In the genomic region with DNA sequence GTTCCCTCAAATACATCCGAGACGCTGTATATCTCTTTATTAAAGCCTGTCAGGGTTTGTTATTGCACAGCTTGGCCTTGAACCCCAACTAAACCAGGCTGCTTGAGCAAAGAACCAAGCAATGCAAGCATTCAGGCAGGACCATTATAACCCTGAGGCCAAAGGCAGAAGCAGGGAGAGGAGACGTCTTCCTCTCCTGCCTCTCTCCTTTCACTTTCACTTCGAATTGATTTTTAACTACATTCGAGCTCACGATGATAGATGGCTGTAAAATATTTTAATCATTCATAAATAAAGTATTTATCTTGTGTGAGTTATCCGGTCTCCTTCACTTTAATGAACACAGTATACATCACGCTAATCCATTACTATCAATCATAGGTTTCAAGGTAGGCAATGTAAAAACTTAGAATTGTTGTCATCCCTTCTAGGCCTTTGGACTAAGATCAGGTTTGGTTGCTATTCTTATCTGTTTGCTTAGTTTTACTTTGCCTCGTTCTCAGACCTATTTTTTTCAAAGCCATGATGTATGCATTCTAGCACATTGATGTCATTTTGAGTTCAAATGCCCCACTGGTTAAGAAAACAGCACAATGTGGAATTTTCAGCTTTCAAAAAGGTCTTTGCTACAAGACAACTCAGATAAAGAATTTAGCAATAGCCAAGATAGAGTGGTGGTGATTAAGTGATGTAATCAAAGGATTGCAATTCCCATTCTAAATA, we compare ENCODE assay signal across 8 cellular contexts.
A peak's percentile ranks its signal among the peaks of the same experiment; 100 is the strongest.
DNase-seq lines count a peak whose midpoint lies in the region; ATAC-seq and TF ChIP-seq lines count a peak whose summit lies in the region.

No MANE protein-coding gene starts in this region.

- no peaks in the 10 kb centered on the region for H3K9me3 ChIP-seq in OCI-LY7 (ENCODE audit: low read length)
- no peaks in the 10 kb centered on the region for H3K9me3 ChIP-seq in skeletal muscle satellite cell (replicated peaks; ENCODE audit: low read length)

- in situ Hi-C loops in ACHN (cut with HindIII; ENCODE audit: low pct_ligation_motif_present, low pct_unique_long_range_greater_than_20kb, low sequenced_read_pairs) = no loop called here

- ATAC-seq in Right ventricle myocardium inferior = peak; percentile 56

- peak overlapping the region; percentile 56 for H3K4me3 ChIP-seq in OCI-LY7 (ENCODE audit: low read depth, low read length, poor library complexity, severe bottlenecking)
- no peak overlapping the region for H3K4me3 ChIP-seq in skeletal muscle satellite cell (ENCODE audit: low read length)

- peak overlapping the region; percentile 70 for H3K4me2 ChIP-seq in OCI-LY7 (ENCODE audit: low read length)
- H3K4me2 ChIP-seq in skeletal muscle satellite cell (ENCODE audit: low read length) = peak overlapping the region; percentile 60

- intact Hi-C loops in Right ventricle myocardium inferior (cut with DNase I) (no loop called here), cardiac septum (cut with DNase I) (no loop called here), OCI-LY7 (cut with micrococcal nuclease; ENCODE audit: unreplicated experiment) (no loop called here)

- POLR2A ChIA-PET in OCI-LY7 (lab: Charles Lee) = interaction anchor here (0.6 kb wide), 2 partner anchors 16 to 17 kb away, joined by 3 to 4 read pairs; no protein-coding TSS in a partner anchor

- CTCF ChIA-PET in OCI-LY7 (lab: Charles Lee; ENCODE audit: unreplicated experiment) = no interaction called here

- H3K4me1 ChIP-seq in OCI-LY7 (ENCODE audit: insufficient read depth, low read length, poor library complexity, severe bottlenecking) (peaks cover 6% of the 10 kb centered on the region), skeletal muscle satellite cell (ENCODE audit: control insufficient read depth, insufficient read depth, low read length) (peaks cover 34% of the 10 kb centered on the region)

- no peaks in the 10 kb centered on the region for H3K79me2 ChIP-seq in OCI-LY7 (ENCODE audit: insufficient read depth, low read depth, low read length)

- H3K27me3 ChIP-seq in skeletal muscle satellite cell (ENCODE audit: control insufficient read depth, insufficient read depth, low read length) = no peaks in the 10 kb centered on the region

- H2AFZ ChIP-seq in OCI-LY7 (ENCODE audit: low read length) = peak overlapping the region; percentile 88

- DNase-seq in Right ventricle myocardium inferior (ENCODE audit: missing footprints) (no peak), cardiac septum (ENCODE audit: low spot score) (no peak), OCI-LY7 (ENCODE audit: low spot score) (peak; percentile 17), fibroblast of gingiva (ENCODE audit: low read depth) (peak; percentile 18), cerebellar nuclear complex (lab: John Stamatoyannopoulos, UW) (no peak), ACHN (no peak), NCI-H510A (lab: John Stamatoyannopoulos, UW) (no peak)

- H3K27ac ChIP-seq in OCI-LY7 (ENCODE audit: low read depth, low read length, poor library complexity, severe bottlenecking) = no peak overlapping the region

- H3K36me3 ChIP-seq in OCI-LY7 (ENCODE audit: insufficient read depth, low read length) = no peaks in the 10 kb centered on the region
- H3K36me3 ChIP-seq in skeletal muscle satellite cell (ENCODE audit: insufficient read depth, low read length) = no peaks in the 10 kb centered on the region

- no peak for TF ChIP-seq CTCF in OCI-LY7 (conservative IDR thresholded peaks at IDR 0.05; ENCODE audit: low read length)

- no peak overlapping the region for H3K9ac ChIP-seq in skeletal muscle satellite cell (ENCODE audit: low read depth, low read length)

- no peaks in the 10 kb centered on the region for H3K9me2 ChIP-seq in OCI-LY7 (ENCODE audit: insufficient read depth, low read length)

- no TSS peak for BruUV-seq in OCI-LY7 (replicated peaks; lab: Mats Ljungman, UMichigan)

- H4K20me1 ChIP-seq in OCI-LY7 (ENCODE audit: insufficient read depth, low read length) = no peaks in the 10 kb centered on the region

Comparison
In these comparisons a context has a peak if more than half of its experiments do, and no peak if none do; other contexts are left out.
1. DNase-seq: peak in OCI-LY7 (single experiment) and fibroblast of gingiva (single experiment); none in Right ventricle myocardium inferior (single experiment), cardiac septum (single experiment), cerebellar nuclear complex (0 of 2), ACHN (single experiment) and NCI-H510A (single experiment).